Comparison of ENCODE assay signal across 14 cellular contexts in the genomic region with DNA sequence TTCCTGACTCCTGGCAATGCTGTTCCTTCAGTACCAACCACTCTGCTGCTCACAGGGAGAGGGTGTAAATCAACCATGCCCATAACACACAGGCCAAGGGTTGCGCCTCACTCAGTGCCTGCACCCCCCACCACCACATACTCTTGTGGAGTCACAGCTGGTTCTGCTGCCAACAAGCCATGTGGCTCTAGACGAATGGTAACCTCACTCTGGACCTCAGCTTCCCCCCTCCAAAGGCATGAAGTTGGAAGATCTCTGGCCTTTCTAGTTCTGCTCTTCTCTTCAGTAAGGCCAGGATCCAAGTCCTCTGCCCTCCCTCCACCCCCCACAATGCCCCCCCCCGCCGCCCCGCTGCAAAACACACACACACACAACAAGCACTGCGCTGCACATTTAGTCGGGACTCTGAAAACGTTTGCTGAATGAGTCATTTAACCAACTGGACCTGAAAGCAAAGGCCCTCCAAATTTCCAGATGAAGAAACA. TPM values are rescaled to one million over a fixed set of nuclear protein-coding genes. Genes with fewer than 3 reads are reported as not detected.
DNase-seq lines count a peak whose midpoint lies in the region; ATAC-seq and TF ChIP-seq lines count a peak whose summit lies in the region.
"Had no signal": no experiment of that assay in that cellular context is flagged by ENCODE, and none has a peak within 500 bp of the region (broad histone marks: within the 10 kb centered on the region; RNA-seq: fewer than 3 reads in every experiment).

No MANE protein-coding gene starts in this region.

- H3K36me3 Mint-ChIP-seq in activated naive CD4-positive, alpha-beta T cell treated with anti-CD3 and anti-CD28 coated beads, Interleukin-2, amount 10 ng/mL, durations not matched to agents 7 days and 5 days: no peaks in the 10 kb centered on the region
- H3K36me3 Mint-ChIP-seq in activated naive CD4-positive, alpha-beta T cell treated with anti-CD3 and anti-CD28 coated beads, Interleukin-2, amount 50 U/mL, for 72 hours: peaks cover 9 to 15% of the 10 kb centered on the region in 2 donors

- H3K36me3 ChIP-seq in fibroblast of lung (ENCODE audit: control insufficient read depth, insufficient read depth, low read length) (no peaks in the 10 kb centered on the region), skeletal muscle satellite cell (ENCODE audit: insufficient read depth, low read length) (peaks cover 6% of the 10 kb centered on the region)

- H3K9me3 Mint-ChIP-seq in activated naive CD4-positive, alpha-beta T cell treated with anti-CD3 and anti-CD28 coated beads, Interleukin-2, amount 10 ng/mL, durations not matched to agents 7 days and 5 days: peaks cover 4% of the 10 kb centered on the region
- peaks cover 13 to 14% of the 10 kb centered on the region in 2 donors for H3K9me3 Mint-ChIP-seq in activated naive CD4-positive, alpha-beta T cell treated with anti-CD3 and anti-CD28 coated beads, Interleukin-2, amount 50 U/mL, for 72 hours

- DNase-seq in activated naive CD4-positive, alpha-beta T cell treated with anti-CD3 and anti-CD28 coated beads, Interleukin-2, amount 10 ng/mL, durations not matched to agents 7 days and 5 days: no peak
- DNase-seq in activated naive CD4-positive, alpha-beta T cell treated with anti-CD3 and anti-CD28 coated beads, Interleukin-2, amount 50 U/mL, for 72 hours (ENCODE audit: low spot score in 2 of 2): no peak
- DNase-seq in NCI-H446 (lab: John Stamatoyannopoulos, UW) (peak; percentile 81 to 82), fibroblast of lung (ENCODE audit: low read depth in 2 of 2) (peak; percentile 90 to 93), superior temporal gyrus (ENCODE audit: extremely low spot score) (no peak), right cardiac atrium (no peak)
- DNase-seq: activated CD8-positive, alpha-beta memory T cell treated with anti-CD3 and anti-CD28 coated beads, Interleukin-2, amount 10 ng/mL, durations not matched to agents 7 days and 5 days; NCI-H345; trophoblast cell had no signal

- CTCF ChIA-PET in activated naive CD4-positive, alpha-beta T cell treated with anti-CD3 and anti-CD28 coated beads, Interleukin-2, amount 10 ng/mL, durations not matched to agents 7 days and 5 days (lab: Charles Lee): no interaction called here

- no peaks in the 10 kb centered on the region for H3K79me2 ChIP-seq in fibroblast of lung (ENCODE audit: control insufficient read depth, insufficient read depth, low read length)

- TF ChIP-seq CTCF in fibroblast of lung (conservative IDR thresholded peaks at IDR 0.05 in 1 of 2, IDR thresholded peaks at IDR 0.05 in 1 of 2; ENCODE audit: low read depth in 1 of 2, low read length in 2 of 2): no peak

- TF ChIP-seq POLR2A in GM18505 (IDR thresholded peaks at IDR 0.05; ENCODE audit: borderline replicate concordance, extremely low read depth, insufficient read depth, insufficient read length): no peak

- H3K9ac ChIP-seq in fibroblast of lung (ENCODE audit: insufficient read depth, low read length) (no peak overlapping the region), skeletal muscle satellite cell (ENCODE audit: low read depth, low read length) (peak overlapping the region; percentile 57)

- no peak overlapping the region for H3K4me3 ChIP-seq in fibroblast of lung (replicated peaks in 1 of 4; ENCODE audit: control extremely low read depth in 1 of 4, insufficient read depth in 1 of 4, low read depth in 3 of 4, low read length in 4 of 4)
- H3K4me3 ChIP-seq in skeletal muscle satellite cell (ENCODE audit: low read length): no peak overlapping the region
- H3K4me3 ChIP-seq in right cardiac atrium (ENCODE audit: low read length): no peak overlapping the region
- H3K4me3 ChIP-seq: A549, skin epidermis had no signal

- H3K4me3 Mint-ChIP-seq in activated naive CD4-positive, alpha-beta T cell treated with anti-CD3 and anti-CD28 coated beads, Interleukin-2, amount 10 ng/mL, durations not matched to agents 7 days and 5 days: peak overlapping the region; percentile 24
- H3K4me3 Mint-ChIP-seq: activated CD8-positive, alpha-beta memory T cell treated with anti-CD3 and anti-CD28 coated beads, Interleukin-2, amount 10 ng/mL, durations not matched to agents 7 days and 5 days had no signal

- ATAC-seq in activated naive CD4-positive, alpha-beta T cell treated with anti-CD3 and anti-CD28 coated beads, Interleukin-2, amount 50 U/mL, for 72 hours: no peak
- ATAC-seq in GM18505 (IDR thresholded peaks at IDR 0.05; ENCODE audit: unreplicated experiment): no peak
- ATAC-seq in right cardiac atrium: no peak
- ATAC-seq: A549; activated CD8-positive, alpha-beta memory T cell treated with anti-CD3 and anti-CD28 coated beads, Interleukin-2, amount 10 ng/mL, durations not matched to agents 7 days and 5 days had no signal

- H4K20me1 ChIP-seq in fibroblast of lung (ENCODE audit: control insufficient read depth, extremely low read depth, insufficient read depth, low read length): no peaks in the 10 kb centered on the region

- H3K27me3 ChIP-seq in fibroblast of lung (ENCODE audit: control insufficient read depth, insufficient read depth, low read length) (peaks cover 15% of the 10 kb centered on the region), skeletal muscle satellite cell (ENCODE audit: control insufficient read depth, insufficient read depth, low read length) (no peaks in the 10 kb centered on the region), right cardiac atrium (ENCODE audit: control insufficient read depth, insufficient read depth) (peaks cover 3% of the 10 kb centered on the region)

- H3K9me3 ChIP-seq in fibroblast of lung (ENCODE audit: control insufficient read depth, insufficient read depth, low read depth, low read length) (no peaks in the 10 kb centered on the region), skeletal muscle satellite cell (replicated peaks; ENCODE audit: low read length) (no peaks in the 10 kb centered on the region), right cardiac atrium (ENCODE audit: control insufficient read depth, low read length) (no peaks in the 10 kb centered on the region)

- no peak overlapping the region for H3K4me2 ChIP-seq in fibroblast of lung (ENCODE audit: extremely low read depth, insufficient read depth, low read length)
- peak overlapping the region; percentile 89 for H3K4me2 ChIP-seq in skeletal muscle satellite cell (ENCODE audit: low read length)
- H3K4me2 ChIP-seq: A549 had no signal

- 75% methylated on average over 8 of the region's 8 CpGs for WGBS in right cardiac atrium

- no peak overlapping the region for H3K27ac Mint-ChIP-seq in activated naive CD4-positive, alpha-beta T cell treated with anti-CD3 and anti-CD28 coated beads, Interleukin-2, amount 10 ng/mL, durations not matched to agents 7 days and 5 days
- H3K27ac Mint-ChIP-seq in activated naive CD4-positive, alpha-beta T cell treated with anti-CD3 and anti-CD28 coated beads, Interleukin-2, amount 50 U/mL, for 72 hours: no peak overlapping the region
- H3K27ac Mint-ChIP-seq: activated CD8-positive, alpha-beta memory T cell treated with anti-CD3 and anti-CD28 coated beads, Interleukin-2, amount 10 ng/mL, durations not matched to agents 7 days and 5 days had no signal

- H2AFZ ChIP-seq in fibroblast of lung (ENCODE audit: low read length): no peak overlapping the region

- H3K4me1 ChIP-seq in fibroblast of lung (ENCODE audit: control insufficient read depth, extremely low read depth, insufficient read depth, low read length) (peaks cover 8% of the 10 kb centered on the region), skeletal muscle satellite cell (ENCODE audit: control insufficient read depth, insufficient read depth, low read length) (peaks cover 45% of the 10 kb centered on the region), right cardiac atrium (ENCODE audit: control insufficient read depth, insufficient read depth, low read length) (peaks cover 3% of the 10 kb centered on the region)

- no peak overlapping the region for H3K27ac ChIP-seq in fibroblast of lung (ENCODE audit: insufficient read depth, low read length)
- H3K27ac ChIP-seq in right cardiac atrium (ENCODE audit: low read length): no peak overlapping the region
- H3K27ac ChIP-seq: A549, epithelial cell of prostate had no signal

- intact Hi-C loops in right cardiac atrium (cut with DNase I): no loop called here

- H3K27me3 Mint-ChIP-seq in activated naive CD4-positive, alpha-beta T cell treated with anti-CD3 and anti-CD28 coated beads, Interleukin-2, amount 10 ng/mL, durations not matched to agents 7 days and 5 days: peaks cover 85% of the 10 kb centered on the region

- peaks cover 4% of the 10 kb centered on the region for H3K4me1 Mint-ChIP-seq in activated naive CD4-positive, alpha-beta T cell treated with anti-CD3 and anti-CD28 coated beads, Interleukin-2, amount 10 ng/mL, durations not matched to agents 7 days and 5 days

RNA-seq across cellular contexts. Expression of a gene that starts 1.7 kb away (rescaled TPM):
- not detected for total RNA-seq in activated naive CD4-positive, alpha-beta T cell treated with anti-CD3 and anti-CD28 coated beads, Interleukin-2, amount 50 U/mL, for 72 hours
- total RNA-seq in fibroblast of lung (under 0.01 TPM in 1 of 2 replicates, not detected in the other), right cardiac atrium (under 1 TPM; 0.20 to 0.37 (median 0.36) TPM)
- polyA plus RNA-seq in fibroblast of lung (0.05 and 0.11 TPM in 2 replicates), right cardiac atrium (0.14 TPM)
- polyA plus RNA-seq in fibroblast of lung (2012): 0.22 and 0.46 TPM in 2 replicates
- 0.12 and 0.22 TPM in 2 replicates for polyA minus RNA-seq in fibroblast of lung (ENCODE audit: low replicate concordance)
- 3.5 and 3.9 TPM in 2 replicates for total RNA-seq in skeletal muscle satellite cell (2012; rRNA removed)
- total RNA-seq: activated CD8-positive, alpha-beta memory T cell treated with anti-CD3 and anti-CD28 coated beads, Interleukin-2, amount 10 ng/mL, durations not matched to agents 7 days and 5 days had no signal

Comparison
In these comparisons a context has a peak if more than half of its experiments do, and no peak if none do; other contexts are left out.
1. DNase-seq: peak in NCI-H446 (2 of 2) and fibroblast of lung (2 of 2); none in activated naive CD4-positive, alpha-beta T cell treated with anti-CD3 and anti-CD28 coated beads, Interleukin-2, amount 10 ng/mL, durations not matched to agents 7 days and 5 days (single experiment), activated naive CD4-positive, alpha-beta T cell treated with anti-CD3 and anti-CD28 coated beads, Interleukin-2, amount 50 U/mL, for 72 hours (0 of 2), superior temporal gyrus (single experiment) and right cardiac atrium (0 of 3).